8 cellular contexts compared by ENCODE assay signal in genomic region chr20:59940956-59941294, GRCh38. TPM values are rescaled to one million over a fixed set of nuclear protein-coding genes. Genes with fewer than 3 reads are reported as not detected.
DNase-seq lines count a peak whose midpoint lies in the region; ATAC-seq lines count a peak whose summit lies in the region.

No MANE protein-coding gene starts in this region.

- WGBS in thymus, result under 1% methylated on average over 4 of the region's 4 CpGs

- peak overlapping the region; percentile 96 for H3K9ac ChIP-seq in iPS-20b (ENCODE audit: low read depth, low read length)

- peaks cover 48% of the 10 kb centered on the region for H3K4me1 Mint-ChIP-seq in activated naive CD4-positive, alpha-beta T cell treated with anti-CD3 and anti-CD28 coated beads, Interleukin-2, amount 10 ng/mL, durations not matched to agents 7 days and 5 days
- H3K4me1 Mint-ChIP-seq in activated CD4-positive, alpha-beta memory T cell treated with anti-CD3 and anti-CD28 coated beads for 36 hours (ENCODE audit: low read depth), result peaks cover 36% of the 10 kb centered on the region

- CTCF ChIA-PET in activated naive CD4-positive, alpha-beta T cell treated with anti-CD3 and anti-CD28 coated beads, Interleukin-2, amount 10 ng/mL, durations not matched to agents 7 days and 5 days (lab: Charles Lee), result interaction anchor here (0.7 to 1.8 kb wide), 4 partner anchors 8 to 174 kb away, joined by 3 to 5 read pairs (median 4); no protein-coding TSS in a partner anchor
- CTCF ChIA-PET in activated CD4-positive, alpha-beta memory T cell treated with anti-CD3 and anti-CD28 coated beads for 36 hours (lab: Charles Lee), result interaction anchor here (0.6 to 1.7 kb wide), 5 partner anchors 10 to 116 kb away, joined by 4 to 6 read pairs (median 4); no protein-coding TSS in a partner anchor

- H3K27ac ChIP-seq in iPS-20b (ENCODE audit: low read length) (peak overlapping the region; percentile 73), thymus (ENCODE audit: low read depth) (peak overlapping the region; percentile 83)

- H3K36me3 Mint-ChIP-seq in activated naive CD4-positive, alpha-beta T cell treated with anti-CD3 and anti-CD28 coated beads, Interleukin-2, amount 10 ng/mL, durations not matched to agents 7 days and 5 days, result peaks cover 33% of the 10 kb centered on the region
- peaks cover 18% of the 10 kb centered on the region for H3K36me3 Mint-ChIP-seq in activated CD4-positive, alpha-beta memory T cell treated with anti-CD3 and anti-CD28 coated beads for 36 hours

- H3K9me3 ChIP-seq in iPS-20b (ENCODE audit: insufficient read depth, low read depth, low read length), result peaks cover 7% of the 10 kb centered on the region; the same call in 1 of the 2 replicates
- H3K9me3 ChIP-seq in thymus (ENCODE audit: control insufficient read depth), result peaks cover 1% of the 10 kb centered on the region

- H3K36me3 ChIP-seq in iPS-20b (ENCODE audit: insufficient read depth, low read depth, low read length), result peaks cover 40% of the 10 kb centered on the region
- peaks cover 14% of the 10 kb centered on the region for H3K36me3 ChIP-seq in thymus (ENCODE audit: control insufficient read depth, insufficient read depth)

- intact Hi-C loops in activated CD4-positive, alpha-beta memory T cell treated with anti-CD3 and anti-CD28 coated beads for 36 hours (cut with micrococcal nuclease), result loop anchor here (1.0 to 10.0 kb wide), 2 partner anchors 7 to 274 kb away; no protein-coding TSS in a partner anchor

- H3K27ac Mint-ChIP-seq in activated naive CD4-positive, alpha-beta T cell treated with anti-CD3 and anti-CD28 coated beads, Interleukin-2, amount 10 ng/mL, durations not matched to agents 7 days and 5 days, result peak overlapping the region; percentile 99
- peak overlapping the region; percentile 99 for H3K27ac Mint-ChIP-seq in activated CD4-positive, alpha-beta memory T cell treated with anti-CD3 and anti-CD28 coated beads for 36 hours

- no peaks in the 10 kb centered on the region for H3K9me3 Mint-ChIP-seq in activated naive CD4-positive, alpha-beta T cell treated with anti-CD3 and anti-CD28 coated beads, Interleukin-2, amount 10 ng/mL, durations not matched to agents 7 days and 5 days
- no peaks in the 10 kb centered on the region for H3K9me3 Mint-ChIP-seq in activated CD4-positive, alpha-beta memory T cell treated with anti-CD3 and anti-CD28 coated beads for 36 hours

- no peaks in the 10 kb centered on the region for H3K27me3 Mint-ChIP-seq in activated naive CD4-positive, alpha-beta T cell treated with anti-CD3 and anti-CD28 coated beads, Interleukin-2, amount 10 ng/mL, durations not matched to agents 7 days and 5 days
- no peaks in the 10 kb centered on the region for H3K27me3 Mint-ChIP-seq in activated CD4-positive, alpha-beta memory T cell treated with anti-CD3 and anti-CD28 coated beads for 36 hours

- peaks cover 15% of the 10 kb centered on the region; the same call in 1 of the 2 replicates for H3K4me1 ChIP-seq in iPS-20b (ENCODE audit: insufficient read depth, low read length)
- H3K4me1 ChIP-seq in thymus (ENCODE audit: control insufficient read depth, insufficient read depth, low read length), result peaks cover 5% of the 10 kb centered on the region

- H3K4me3 Mint-ChIP-seq in activated naive CD4-positive, alpha-beta T cell treated with anti-CD3 and anti-CD28 coated beads, Interleukin-2, amount 10 ng/mL, durations not matched to agents 7 days and 5 days, result peak overlapping the region; percentile 94
- H3K4me3 Mint-ChIP-seq in activated CD4-positive, alpha-beta memory T cell treated with anti-CD3 and anti-CD28 coated beads for 36 hours, result peak overlapping the region; percentile 98

- H3K4me3 ChIP-seq in iPS-20b (ENCODE audit: low read length) (peak overlapping the region; percentile 83), thymus (ENCODE audit: low read length) (peak overlapping the region; percentile 87)

- peaks cover 31% of the 10 kb centered on the region for H3K27me3 ChIP-seq in iPS-20b (ENCODE audit: insufficient read depth, low read length)
- no peaks in the 10 kb centered on the region for H3K27me3 ChIP-seq in thymus (ENCODE audit: control insufficient read depth, insufficient read depth)

- POLR2A ChIA-PET in activated CD4-positive, alpha-beta memory T cell treated with anti-CD3 and anti-CD28 coated beads for 36 hours (lab: Charles Lee), result interaction anchor here (1.0 kb wide), 1 partner anchor 9 kb away, joined by 4 read pairs; no protein-coding TSS in a partner anchor

- no peak for DNase-seq in activated naive CD4-positive, alpha-beta T cell treated with anti-CD3 and anti-CD28 coated beads, Interleukin-2, amount 10 ng/mL, durations not matched to agents 7 days and 5 days
- no peak for DNase-seq in activated naive CD4-positive, alpha-beta T cell (lab: John Stamatoyannopoulos, UW)
- no peak for DNase-seq in activated CD4-positive, alpha-beta memory T cell treated with anti-CD3 and anti-CD28 coated beads for 36 hours
- DNase-seq in iPS-NIHi11 (ENCODE audit: low spot score), result no peak

- ATAC-seq in GM19463 (IDR thresholded peaks at IDR 0.05; ENCODE audit: unreplicated experiment) (no peak), GM18909 (IDR thresholded peaks at IDR 0.05; ENCODE audit: poor library complexity, unreplicated experiment) (no peak)

RNA-seq across cellular contexts. Expression of gene FAM217B, which starts 0.7 kb away (rescaled TPM):
- 10 to 100 TPM; 18.4 to 20.3 TPM for total RNA-seq in activated CD4-positive, alpha-beta memory T cell treated with anti-CD3 and anti-CD28 coated beads for 36 hours
- polyA plus RNA-seq in thymus, result 10.7 TPM

RNA-seq across cellular contexts. Expression of gene PPP1R3D, which starts 0.8 kb away (rescaled TPM):
- total RNA-seq in activated CD4-positive, alpha-beta memory T cell treated with anti-CD3 and anti-CD28 coated beads for 36 hours, result 1 to 10 TPM; 5.7 TPM
- polyA plus RNA-seq in thymus, result 7.2 TPM

RNA-seq across cellular contexts. Expression of gene SYCP2, which starts 7.5 kb away (rescaled TPM):
- 1 to 10 TPM; 3.1 to 3.9 TPM for total RNA-seq in activated CD4-positive, alpha-beta memory T cell treated with anti-CD3 and anti-CD28 coated beads for 36 hours
- polyA plus RNA-seq in thymus, result 7.9 TPM

RNA-seq across cellular contexts. Expression of gene CDH26, which starts 17.3 kb away (rescaled TPM):
- total RNA-seq in activated CD4-positive, alpha-beta memory T cell treated with anti-CD3 and anti-CD28 coated beads for 36 hours, result 1 to 10 TPM; 1.5 to 1.6 TPM
- polyA plus RNA-seq in thymus, result 14.7 TPM
